ENCODE assay signal across 10 cellular contexts in genomic region chr2:133884739-133885381, GRCh38.
A peak's percentile ranks its signal among the peaks of the same experiment; 100 is the strongest.
DNase-seq lines count a peak whose midpoint lies in the region; ATAC-seq and TF ChIP-seq lines count a peak whose summit lies in the region.
"Had no signal": no experiment of that assay in that cellular context is flagged by ENCODE, and none has a peak within 500 bp of the region (broad histone marks: within the 10 kb centered on the region; RNA-seq: fewer than 3 reads in every experiment).

No MANE protein-coding gene starts in this region.

- peaks cover 7% of the 10 kb centered on the region; the same call in 1 of the 2 replicates for H3K27me3 ChIP-seq in BJ (ENCODE audit: control insufficient read depth, insufficient read depth, low read length)
- H3K27me3 ChIP-seq in transverse colon = no peaks in the 10 kb centered on the region

- ATAC-seq in GM18498 (IDR thresholded peaks at IDR 0.05; ENCODE audit: unreplicated experiment) = peak; percentile 51
- ATAC-seq in HG03520 (IDR thresholded peaks at IDR 0.05; ENCODE audit: unreplicated experiment) = no peak

- POLR2A ChIA-PET in BJ (lab: Charles Lee) = interaction anchor here (0.8 kb wide), 1 partner anchor 490 kb away, joined by 3 read pairs; no protein-coding TSS in a partner anchor

- in situ Hi-C loops in SK-MEL-5 (cut with HindIII; ENCODE audit: low pct_unique_long_range_greater_than_20kb, low sequenced_read_pairs) (no loop called here), transverse colon (cut with MboI; ENCODE audit: low pct_ligation_motif_present in 1 of 4, low pct_unique_long_range_greater_than_20kb in 1 of 4, low sequenced_read_pairs in 3 of 4) (loop anchor here in 3 of 4 donors (25.0 kb wide), 3 partner anchors 352 to 552 kb away; no protein-coding TSS in a partner anchor)

- TF ChIP-seq EP300 in transverse colon (IDR thresholded peaks at IDR 0.05; ENCODE audit: low read depth) = no peak

- intact Hi-C loops in transverse colon (cut with DNase I; ENCODE audit: low total_unique reads) = no loop called here

- CTCF ChIA-PET in BJ (lab: Yijun Ruan, JAX) = interaction anchor here (0.6 to 5.4 kb wide), 20 partner anchors 11 to 1709 kb away, joined by 3 to 53 read pairs (median 4); no protein-coding TSS in a partner anchor

- peaks cover 0 to 6% (median 2%) of the 10 kb centered on the region in 4 donors for H3K4me1 ChIP-seq in transverse colon

- H3K36me3 ChIP-seq in BJ (ENCODE audit: control insufficient read depth, insufficient read depth, low read length) (no peaks in the 10 kb centered on the region), transverse colon (no peaks in the 10 kb centered on the region)

- DNase-seq in BJ (ENCODE audit: low read depth) = no peak
- peak; percentile 49 for DNase-seq in SK-MEL-5 (ENCODE audit: low read depth, low spot score)
- peak; percentile 37 for DNase-seq in iris pigment epithelial cell (ENCODE audit: low read depth)
- DNase-seq in transverse colon = no peak
- no peak for DNase-seq in cortex of kidney (lab: John Stamatoyannopoulos, UW)
- DNase-seq in NCI-H2029 (lab: John Stamatoyannopoulos, UW) = no peak
- DNase-seq: activated effector memory CD4-positive, alpha-beta T cell treated with anti-CD3 and anti-CD28 coated beads, Interleukin-2, amount 50 U/mL, for 16 hours; NCI-H2107 had no signal

- no peaks in the 10 kb centered on the region for H3K9me3 ChIP-seq in transverse colon

- no peak overlapping the region for H3K27ac ChIP-seq in transverse colon

- TF ChIP-seq CTCF in BJ (IDR thresholded peaks at IDR 0.05; ENCODE audit: insufficient read depth, low read depth, low read length) (peak; percentile 23; the same call in 1 of the 2 replicates), transverse colon (IDR thresholded peaks at IDR 0.05) (no peak)

- no peak for TF ChIP-seq POLR2A in transverse colon (IDR thresholded peaks at IDR 0.05)

- WGBS in transverse colon (ENCODE audit: low coverage in 1 of 2), 2 donors = 57 to 58% methylated on average over 2 of the region's 2 CpGs

- H3K4me3 ChIP-seq in BJ (ENCODE audit: low read depth, low read length) = no peak overlapping the region
- H3K4me3 ChIP-seq in transverse colon = no peak overlapping the region

Comparison
In these comparisons a context has a peak if more than half of its experiments do, and no peak if none do; other contexts are left out.
1. DNase-seq: peak in SK-MEL-5 (single experiment) and iris pigment epithelial cell (single experiment); none in BJ (single experiment), transverse colon (single experiment), cortex of kidney (single experiment) and NCI-H2029 (single experiment).